8 cellular contexts compared by ENCODE assay signal in the genomic region with DNA sequence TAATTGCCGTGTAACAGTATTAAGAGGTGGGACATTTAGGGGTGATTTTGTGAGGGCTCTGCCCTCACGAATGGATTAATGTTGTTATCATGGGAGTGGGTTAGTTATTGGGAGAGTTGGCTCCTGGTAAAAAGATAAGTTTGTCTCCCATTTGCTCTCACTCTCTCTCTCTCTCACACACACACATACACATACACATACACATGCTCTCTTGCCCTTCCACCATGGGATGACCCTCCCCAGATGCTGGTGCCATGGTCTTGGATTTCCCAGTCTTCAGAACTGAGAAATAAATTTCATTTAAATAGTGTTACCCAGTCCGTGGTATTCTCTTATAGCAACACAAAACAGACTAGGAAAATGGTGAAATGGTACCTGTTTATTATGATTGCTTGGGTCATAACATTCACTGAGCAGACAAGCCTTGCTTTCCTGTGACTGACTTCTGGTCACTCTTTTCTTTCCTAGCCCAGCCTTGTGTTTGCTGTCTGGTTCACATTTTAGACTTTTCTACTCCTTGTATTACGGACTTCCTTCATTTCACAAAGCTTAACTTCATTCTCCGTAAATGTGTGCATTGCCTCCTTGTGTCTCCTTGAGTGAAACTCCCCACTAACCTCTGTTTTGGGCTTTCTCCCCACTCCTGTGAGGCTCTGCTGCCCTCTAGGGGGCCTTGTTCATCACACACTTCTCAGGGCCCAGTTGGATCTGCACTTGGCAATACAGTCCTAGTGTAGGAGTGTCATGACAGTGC.
A peak's percentile ranks its signal among the peaks of the same experiment; 100 is the strongest.
DNase-seq lines count a peak whose midpoint lies in the region; ATAC-seq lines count a peak whose summit lies in the region.

No MANE protein-coding gene starts in this region.

- DNase-seq in Ammon's horn (ENCODE audit: low spot score): peak; percentile 84
- peak; percentile 43 to 84 for DNase-seq in NCI-H524 (lab: John Stamatoyannopoulos, UW)
- peak; percentile 69 for DNase-seq in activated CD4-positive, alpha-beta T cell treated with anti-CD3 and anti-CD28 coated beads, Interleukin-2, amount 50 U/mL, for 1 hour
- DNase-seq in dermis microvascular lymphatic vessel endothelial cell (ENCODE audit: low read depth in 2 of 2): peak; percentile 57 to 90
- peak; percentile 83 to 93 for DNase-seq in lung microvascular endothelial cell (ENCODE audit: low read depth in 2 of 2)
- peak; percentile 45 for DNase-seq in stimulated activated CD8-positive, alpha-beta memory T cell treated with anti-CD3 and anti-CD28 coated beads, Interleukin-15, amount 100 ng/mL, for 24 hours (ENCODE audit: low read depth)

- ATAC-seq in GM18907 (IDR thresholded peaks at IDR 0.05; ENCODE audit: unreplicated experiment) (peak; percentile 99), HG03135 (IDR thresholded peaks at IDR 0.05; ENCODE audit: unreplicated experiment) (peak; percentile 96)

Comparison
In these comparisons a context has a peak if more than half of its experiments do, and no peak if none do; other contexts are left out.
1. Peak in every context shown above with its lines: DNase-seq and ATAC-seq.